8 cellular contexts compared by ENCODE assay signal in the genomic region with DNA sequence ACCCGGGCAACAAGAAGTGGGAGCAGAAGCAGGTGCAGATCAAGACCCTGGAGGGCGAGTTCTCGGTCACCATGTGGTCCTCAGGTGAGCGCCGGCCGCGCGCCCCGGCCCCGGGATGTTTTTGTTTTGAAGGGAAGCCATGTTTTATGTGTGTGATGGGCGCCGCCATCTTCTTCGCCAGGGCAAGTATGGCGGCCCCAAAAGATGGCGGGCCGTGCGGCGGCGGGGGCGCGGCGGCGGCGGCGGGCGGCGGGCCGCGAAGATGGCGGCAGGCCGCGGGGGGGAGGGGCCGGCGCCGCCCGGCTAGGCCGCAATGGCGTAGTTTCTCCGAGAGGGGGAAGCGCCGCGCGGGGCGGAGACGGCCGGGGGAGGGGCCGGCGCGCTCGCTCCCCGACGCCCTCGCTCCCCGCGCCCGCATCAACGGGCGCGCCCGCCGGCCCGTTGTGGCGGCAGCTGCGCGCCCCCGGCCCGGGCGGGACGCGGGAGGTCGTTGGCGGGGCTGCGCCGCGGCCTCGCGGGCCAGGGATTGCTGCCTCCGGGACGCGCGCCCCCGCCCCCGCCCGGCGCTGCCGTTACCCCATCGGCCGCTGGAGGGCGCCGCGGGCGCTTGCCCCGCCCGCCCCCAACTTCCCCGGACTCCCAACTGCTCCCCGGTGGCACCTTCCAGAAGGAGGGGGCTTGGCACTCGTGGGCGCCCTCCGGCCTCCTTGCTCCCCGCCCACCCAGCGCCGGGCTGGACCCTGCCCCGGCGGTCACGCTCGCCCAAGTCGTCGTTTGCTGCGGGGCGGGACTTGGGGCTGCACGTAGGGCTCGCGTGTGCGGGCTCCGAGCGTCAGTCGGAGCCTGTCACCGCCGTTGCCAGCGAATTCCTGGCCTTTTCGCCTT. TPM values are rescaled to one million over a fixed set of nuclear protein-coding genes. Genes with fewer than 3 reads are reported as not detected.
DNase-seq lines count a peak whose midpoint lies in the region; TF ChIP-seq lines count a peak whose summit lies in the region.

No MANE protein-coding gene starts in this region.

- no peaks in the 10 kb centered on the region for H3K9me3 ChIP-seq in H9 (ENCODE audit: control insufficient read depth, low read depth, low read length)
- no peaks in the 10 kb centered on the region for H3K9me3 ChIP-seq in SK-N-MC (ENCODE audit: low read depth, low read length)
- H3K9me3 ChIP-seq in ovary: no peaks in the 10 kb centered on the region
- H3K9me3 ChIP-seq in thymus (ENCODE audit: control insufficient read depth): no peaks in the 10 kb centered on the region

- no peak overlapping the region for H3K23ac ChIP-seq in H9 (ENCODE audit: insufficient read length, low read depth, low read length)

- DNase-seq in GDM1 (lab: John Stamatoyannopoulos, UW) (peak; percentile 88), H9 (peak; percentile 76), M059J (ENCODE audit: low read depth) (peak; percentile 87), SK-N-MC (ENCODE audit: low read depth, low spot score) (no peak), head of caudate nucleus (peak; percentile 30 to 91 (median 79)), ovary (peak; percentile 78 to 89 (median 86))

- H2AK5ac ChIP-seq in H9 (ENCODE audit: insufficient read length, low read length): no peak overlapping the region

- H2BK5ac ChIP-seq in H9 (ENCODE audit: insufficient read length, low read length): no peak overlapping the region

- H2BK120ac ChIP-seq in H9 (ENCODE audit: low read depth, low read length, poor library complexity, severe bottlenecking): no peak overlapping the region

- no CpG with 5 or more reads among the region's 121 CpGs for WGBS in H9 (ENCODE audit: extremely low coverage, insufficient read length, low lambda C conversion rate)
- 1% methylated on average over 59 to 109 of the region's 121 CpGs for WGBS in ovary, 3 donors
- under 1% methylated on average over 121 of the region's 121 CpGs for WGBS in thymus

- TF ChIP-seq CTCF in H9 (conservative IDR thresholded peaks at IDR 0.05) (peak; percentile 69), ovary (IDR thresholded peaks at IDR 0.05) (peak; percentile 57 to 85 (median 84))

- no peak overlapping the region for H2BK20ac ChIP-seq in H9 (ENCODE audit: low read depth, low read length, poor library complexity, severe bottlenecking)

- no peak for TF ChIP-seq EP300 in ovary (IDR thresholded peaks at IDR 0.05)

- H3K56ac ChIP-seq in H9 (ENCODE audit: insufficient read length, low read depth, low read length): no peak overlapping the region

- H3K36me3 ChIP-seq in SK-N-MC (ENCODE audit: insufficient read depth, low read length) (peaks cover 25% of the 10 kb centered on the region), ovary (no peaks in the 10 kb centered on the region), thymus (ENCODE audit: control insufficient read depth, insufficient read depth) (peaks cover 5% of the 10 kb centered on the region)

- H3K9me3 Mint-ChIP-seq in H9: peaks cover 0 to 2% of the 10 kb centered on the region in 2 experiments; a peak in 1 of 5 replicates
- no peaks in the 10 kb centered on the region for H3K9me3 Mint-ChIP-seq in activated naive CD8-positive, alpha-beta T cell (ENCODE audit: low read depth)

- H3K27me3 ChIP-seq in H9 (ENCODE audit: insufficient read depth, low read length) (no peaks in the 10 kb centered on the region), ovary (no peaks in the 10 kb centered on the region), thymus (ENCODE audit: control insufficient read depth, insufficient read depth) (no peaks in the 10 kb centered on the region)

- H3K18ac ChIP-seq in H9 (ENCODE audit: insufficient read length, low read depth, low read length): no peak overlapping the region

- H3K4me1 Mint-ChIP-seq in H9: peaks cover 34 to 35% of the 10 kb centered on the region in 2 experiments
- H3K4me1 Mint-ChIP-seq in activated naive CD8-positive, alpha-beta T cell (ENCODE audit: low read depth): peaks cover 57% of the 10 kb centered on the region

- H3T11ph ChIP-seq in H9 (ENCODE audit: low read length): no peak overlapping the region

- peak; percentile 23 for TF ChIP-seq POLR2A in ovary (IDR thresholded peaks at IDR 0.05)

- H3K4me2 ChIP-seq in H9 (ENCODE audit: insufficient read depth, insufficient read length, low read length): peak overlapping the region; percentile 67

- H3K14ac ChIP-seq in H9 (ENCODE audit: insufficient read depth, low read length): peak overlapping the region; percentile 6; the same call in 1 of the 2 replicates

- H3K4ac ChIP-seq in H9 (ENCODE audit: low read depth, low read length): no peak overlapping the region

- H3K9ac ChIP-seq in H9 (ENCODE audit: extremely low read depth, insufficient read length, low read length) (peak overlapping the region; percentile 87), SK-N-MC (ENCODE audit: insufficient read length) (peak overlapping the region; percentile 87)

- peaks cover 1% of the 10 kb centered on the region; the same call in 1 of the 2 replicates for H3K27me3 Mint-ChIP-seq in H9 (ENCODE audit: low read depth)
- H3K27me3 Mint-ChIP-seq in activated naive CD8-positive, alpha-beta T cell: no peaks in the 10 kb centered on the region

- H3K36me3 Mint-ChIP-seq in H9 (ENCODE audit: insufficient read depth in 1 of 3, low read depth in 3 of 3): peaks cover 19 to 31% (median 30%) of the 10 kb centered on the region in 3 experiments
- H3K36me3 Mint-ChIP-seq in activated naive CD8-positive, alpha-beta T cell: peaks cover 7% of the 10 kb centered on the region

- H3K4me1 ChIP-seq in H9 (ENCODE audit: insufficient read depth, low read length) (no peaks in the 10 kb centered on the region), ovary (ENCODE audit: insufficient read depth) (peaks cover 9% of the 10 kb centered on the region), thymus (ENCODE audit: control insufficient read depth, insufficient read depth, low read length) (peaks cover 16% of the 10 kb centered on the region)

- no peak overlapping the region for H4K5ac ChIP-seq in H9 (ENCODE audit: insufficient read length, low read depth, low read length)

- no peak overlapping the region for H4K8ac ChIP-seq in H9 (replicated peaks; ENCODE audit: insufficient read length, low read depth, low read length)

- H3K4me3 ChIP-seq in SK-N-MC (peak overlapping the region; percentile 97), ovary (peak overlapping the region; percentile 92), thymus (ENCODE audit: low read length) (peak overlapping the region; percentile 100)

- H3K23me2 ChIP-seq in H9 (ENCODE audit: insufficient read length, low read depth, low read length, poor library complexity, severe bottlenecking): no peaks in the 10 kb centered on the region

- H3K27ac ChIP-seq in H9 (ENCODE audit: insufficient read length, low read depth, low read length): no peak overlapping the region
- H3K27ac ChIP-seq in SK-N-MC: peak overlapping the region; percentile 88
- H3K27ac ChIP-seq in ovary: peak overlapping the region; percentile 94 to 97
- peak overlapping the region; percentile 95 for H3K27ac ChIP-seq in thymus (ENCODE audit: low read depth)

- H2BK15ac ChIP-seq in H9 (ENCODE audit: low read depth, low read length): no peak overlapping the region; the same call in 1 of the 2 replicates

- no peaks in the 10 kb centered on the region for H3K79me1 ChIP-seq in H9 (ENCODE audit: insufficient read depth, low read depth, low read length, poor library complexity, severe bottlenecking)

- H3K27ac Mint-ChIP-seq in H9: peak overlapping the region in 2 of 3 experiments; percentile 84 to 93; a peak in 4 of 7 replicates
- peak overlapping the region; percentile 95 for H3K27ac Mint-ChIP-seq in activated naive CD8-positive, alpha-beta T cell

- H2AFZ ChIP-seq in H9 (ENCODE audit: low read length): no peak overlapping the region

- no peak overlapping the region for H2BK12ac ChIP-seq in H9 (ENCODE audit: insufficient read length, low read depth, low read length)

- intact Hi-C loops in head of caudate nucleus (cut with DNase I) (loop anchor here (2.0 to 5.0 kb wide), 3 partner anchors 47 to 137 kb away; partner anchors contain the start of genes SLC25A29 and WDR25), ovary (cut with DNase I) (loop anchor here in 2 of 4 donors (5.0 to 10.0 kb wide), 3 partner anchors 72 to 137 kb away; partner anchors contain the start of gene WDR25 (in 2 of the 2))

- peak overlapping the region; percentile 82 to 91 for H3K4me3 Mint-ChIP-seq in H9
- peak overlapping the region; percentile 90 for H3K4me3 Mint-ChIP-seq in activated naive CD8-positive, alpha-beta T cell

- peaks cover 58% of the 10 kb centered on the region for H3K79me2 ChIP-seq in H9 (ENCODE audit: insufficient read depth, low read length)

- no peak overlapping the region for H4K91ac ChIP-seq in H9 (ENCODE audit: insufficient read length, low read depth, low read length)

- no peaks in the 10 kb centered on the region for H4K20me1 ChIP-seq in H9 (ENCODE audit: control insufficient read depth, insufficient read depth, insufficient read length)

RNA-seq across cellular contexts. Expression of gene YY1, which starts 1.1 kb away (rescaled TPM):
- 103 and 106 TPM in 2 replicates for total RNA-seq in H9 (2021)
- 25.9 and 39.5 TPM in 2 replicates for total RNA-seq in M059J (2014; rRNA removed; shearing (Covaris generic))
- total RNA-seq in ovary: 10 to 100 TPM; 37.0 to 68.6 (median 58.1) TPM
- polyA plus RNA-seq in ovary: 10 to 100 TPM; 24.1 to 75.8 TPM
- 72.3 TPM for polyA plus RNA-seq in thymus
